8 cellular contexts compared by ENCODE assay signal in genomic region chr2:64653174-64654062, GRCh38. TPM values are rescaled to one million over a fixed set of nuclear protein-coding genes. Genes with fewer than 3 reads are reported as not detected.
DNase-seq lines count a peak whose midpoint lies in the region; ATAC-seq and TF ChIP-seq lines count a peak whose summit lies in the region.

SERTAD2 (minus strand) TSS chr2:64653913; CDS start chr2:64636871, 17,042 bp downstream.

- ATAC-seq in HG02763 (IDR thresholded peaks at IDR 0.05; ENCODE audit: unreplicated experiment) (peak; percentile 79), left ventricle myocardium superior (peak; percentile 89), aorta (ENCODE audit: low FRiP score) (peak; percentile 95)

- H3K36me3 ChIP-seq in aorta (ENCODE audit: control insufficient read depth in 1 of 2, insufficient read depth in 2 of 2, low read length in 1 of 2): no peaks in the 10 kb centered on the region

- peak within 1 kb of the TSS; percentile 83 for H3K4me3 ChIP-seq in GM12875 (ENCODE audit: low read depth, low read length)
- H3K4me3 ChIP-seq in aorta (ENCODE audit: low read length in 2 of 2): peak within 1 kb of the TSS; percentile 79 to 97

- TF ChIP-seq CTCF in GM12875 (IDR thresholded peaks at IDR 0.05; ENCODE audit: borderline replicate concordance, insufficient read depth, low read depth, low read length): 0 out of 2 replicates have a peak, but pooled peaks have one; percentile 16

- 1% methylated on average over 51 to 106 of the region's 107 CpGs for WGBS in aorta, 2 donors

- peak within 1 kb of the TSS; percentile 95 to 97 for H3K27ac ChIP-seq in aorta (ENCODE audit: low read depth in 1 of 2, low read length in 2 of 2)

- no peaks in the 10 kb centered on the region for H3K27me3 ChIP-seq in aorta (ENCODE audit: control insufficient read depth in 1 of 2, insufficient read depth in 2 of 2, low read length in 1 of 2)

- H3K9me3 ChIP-seq in aorta (ENCODE audit: control insufficient read depth, low read length): no peaks in the 10 kb centered on the region

- intact Hi-C loops in T-helper 1 cell treated with Interleukin-12 subunit alpha and Interleukin-12 subunit beta and Interleukin-4 antibody, amounts not matched to agents 30 ng/mL and 1 ng/mL, for 36 hours (cut with micrococcal nuclease): loop anchor here (1.0 to 5.0 kb wide), 11 partner anchors 46 to 1066 kb away; partner anchors contain the start of genes AFTPH, CEP68, MDH1 and RAB1A
- intact Hi-C loops in left ventricle myocardium superior (cut with micrococcal nuclease) (loop anchor here (10.0 kb wide), 1 partner anchor 91 kb away; no protein-coding TSS in a partner anchor), aorta (cut with DNase I) (loop anchor here (2.0 to 10.0 kb wide), 5 partner anchors 97 to 205 kb away; partner anchors contain the start of gene AFTPH (in 1 of the 2))

- DNase-seq in NCI-H146 (lab: John Stamatoyannopoulos, UW): peak; percentile 87
- DNase-seq in amniotic epithelial cell (ENCODE audit: low read depth): peak; percentile 82
- DNase-seq in left ventricle myocardium superior: peak; percentile 96
- peak; percentile 89 for DNase-seq in putamen (ENCODE audit: low spot score)
- peak; percentile 94 to 95 for DNase-seq in aorta

- H3K4me1 ChIP-seq in aorta (ENCODE audit: control insufficient read depth in 1 of 2, insufficient read depth in 2 of 2, low read length in 2 of 2): no peaks in the 10 kb centered on the region

RNA-seq across cellular contexts. Expression of gene SERTAD2, which starts in this region (rescaled TPM):
- 37.2 and 38.2 TPM in 2 replicates for total RNA-seq in T-helper 1 cell treated with Interleukin-12 subunit alpha and Interleukin-12 subunit beta and Interleukin-4 antibody, amounts not matched to agents 30 ng/mL and 1 ng/mL, for 36 hours
- 14.6 TPM for total RNA-seq in left ventricle myocardium superior
- 10 to 100 TPM; 23.5 to 27.4 TPM for total RNA-seq in aorta
- 10 to 100 TPM in 1 of 2 donors, 1 to 10 TPM in 1; 4.6 to 17.7 TPM for polyA plus RNA-seq in aorta

Comparison
In these comparisons a context has a peak if more than half of its experiments do, and no peak if none do; other contexts are left out.
1. Peak in every context shown above with its lines: DNase-seq, ATAC-seq, H3K4me3 ChIP-seq and H3K27ac ChIP-seq.